ENCODE assay signal across 12 cellular contexts in the genomic region with DNA sequence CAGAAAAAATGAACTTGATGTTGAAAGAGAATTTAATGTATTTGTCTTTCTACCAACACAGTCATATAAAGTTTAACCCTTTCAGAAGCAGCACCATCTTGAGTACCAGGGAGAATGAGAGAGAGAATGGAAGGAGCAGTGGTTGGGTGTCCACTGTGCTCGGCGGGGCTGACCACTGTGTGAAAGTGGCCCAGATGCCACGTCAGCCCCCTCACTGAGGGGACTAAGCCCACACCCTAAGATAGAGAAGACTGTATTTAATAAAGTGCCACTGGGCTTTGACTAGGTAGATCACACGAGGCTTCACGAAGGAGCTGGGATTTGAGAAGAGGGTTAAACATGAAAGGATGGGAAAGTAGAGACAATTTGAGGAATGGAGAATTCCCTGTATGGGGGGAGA. TPM values are rescaled to one million over a fixed set of nuclear protein-coding genes. Genes with fewer than 3 reads are reported as not detected.
DNase-seq lines count a peak whose midpoint lies in the region; TF ChIP-seq lines count a peak whose summit lies in the region.
"Had no signal": no experiment of that assay in that cellular context is flagged by ENCODE, and none has a peak within 500 bp of the region (broad histone marks: within the 10 kb centered on the region; RNA-seq: fewer than 3 reads in every experiment).

No MANE protein-coding gene starts in this region.

- no peaks in the 10 kb centered on the region for H3K79me1 ChIP-seq in mesenchymal stem cell (replicated peaks; ENCODE audit: low read length, poor library complexity, severe bottlenecking)

- H3K4me2 ChIP-seq in Loucy (ENCODE audit: low read depth, low read length, poor library complexity, severe bottlenecking) (no peak overlapping the region), mesenchymal stem cell (ENCODE audit: low read length, poor library complexity, severe bottlenecking) (no peak overlapping the region)

- H4K91ac ChIP-seq in mesenchymal stem cell (ENCODE audit: low read length) = no peak overlapping the region

- H3K27me3 ChIP-seq in Loucy (ENCODE audit: insufficient read depth, low read length, poor library complexity, severe bottlenecking) (no peaks in the 10 kb centered on the region), mesenchymal stem cell (ENCODE audit: control insufficient read depth in 1 of 2, insufficient read depth in 1 of 2, low read length in 2 of 2) (no peaks in the 10 kb centered on the region), spleen (replicated peaks in 1 of 7) (no peaks in the 10 kb centered on the region)
- H3K27me3 ChIP-seq: ovary had no signal

- H3K4me3 ChIP-seq in Loucy (ENCODE audit: low read length, poor library complexity, severe bottlenecking) (no peak overlapping the region), mesenchymal stem cell (ENCODE audit: insufficient read depth in 1 of 2, low read depth in 1 of 2, low read length in 2 of 2) (peak overlapping the region in 1 of 2 experiments; percentile 17), spleen (no peak overlapping the region)
- H3K4me3 ChIP-seq: ovary had no signal

- H4K8ac ChIP-seq in mesenchymal stem cell (ENCODE audit: low read length) = peak overlapping the region; percentile 83

- H3K27ac ChIP-seq in mesenchymal stem cell (ENCODE audit: low read length, poor library complexity, severe bottlenecking) (peak overlapping the region; percentile 51), spleen (peak overlapping the region; percentile 16 to 81 (median 78))
- H3K27ac ChIP-seq: ovary had no signal

- no peaks in the 10 kb centered on the region for H3K9me2 ChIP-seq in Loucy (replicated peaks; ENCODE audit: low read depth, low read length)

- H3K14ac ChIP-seq in mesenchymal stem cell (ENCODE audit: low read length in 2 of 2) = no peak overlapping the region

- peak overlapping the region in 1 of 2 experiments; percentile 64 for H3K18ac ChIP-seq in mesenchymal stem cell (ENCODE audit: low read depth in 1 of 2, low read length in 2 of 2)

- H3K4me1 ChIP-seq in Loucy (ENCODE audit: insufficient read depth, low read length, poor library complexity, severe bottlenecking) (peaks cover 37% of the 10 kb centered on the region), mesenchymal stem cell (ENCODE audit: control insufficient read depth, insufficient read depth, low read depth, low read length) (peaks cover 19% of the 10 kb centered on the region), spleen (peaks cover 30 to 79% (median 62%) of the 10 kb centered on the region in 6 donors)

- peaks cover 2% of the 10 kb centered on the region; the same call in 1 of the 2 replicates for H3F3A ChIP-seq in Loucy (ENCODE audit: low read depth)

- intact Hi-C loops in spleen (cut with DNase I; ENCODE audit: low total_unique reads) = loop anchor here (10.0 kb wide), 2 partner anchors 116 to 326 kb away; no protein-coding TSS in a partner anchor

- H3K9me3 ChIP-seq in Loucy (ENCODE audit: insufficient read depth, low read depth, low read length) (no peaks in the 10 kb centered on the region), mesenchymal stem cell (ENCODE audit: control insufficient read depth, low read length) (no peaks in the 10 kb centered on the region), spleen (no peaks in the 10 kb centered on the region)
- H3K9me3 ChIP-seq: ovary had no signal

- peaks cover 57% of the 10 kb centered on the region for H3K4me1 Mint-ChIP-seq in brain

- peak overlapping the region in 1 of 2 experiments; percentile 40 for H2BK12ac ChIP-seq in mesenchymal stem cell (ENCODE audit: low read length in 2 of 2)

- no peak overlapping the region for H2BK15ac ChIP-seq in mesenchymal stem cell (ENCODE audit: low read depth, poor library complexity, severe bottlenecking)

- no peaks in the 10 kb centered on the region for H3K36me3 ChIP-seq in Loucy (ENCODE audit: insufficient read depth, low read length)
- H3K36me3 ChIP-seq in mesenchymal stem cell (ENCODE audit: control insufficient read depth in 1 of 2, insufficient read depth in 2 of 2, low read depth in 1 of 2, low read length in 2 of 2) = no peaks in the 10 kb centered on the region
- no peaks in the 10 kb centered on the region for H3K36me3 ChIP-seq in spleen
- H3K36me3 ChIP-seq: ovary had no signal

- WGBS in mesenchymal stem cell = 89% methylated on average over 5 of the region's 5 CpGs
- 88 to 94% (median 91%) methylated on average over 5 of the region's 5 CpGs for WGBS in spleen, 5 donors

- no peak overlapping the region for H2BK120ac ChIP-seq in mesenchymal stem cell (ENCODE audit: low read depth, low read length)

- peak overlapping the region in 3 of 5 experiments; percentile 6 to 96 (median 30) for H3K27ac Mint-ChIP-seq in brain
- H3K27ac Mint-ChIP-seq: activated naive CD8-positive, alpha-beta T cell treated with anti-CD3 and anti-CD28 coated beads for 36 hours; CD8-positive, alpha-beta T cell had no signal

- no peaks in the 10 kb centered on the region for H3K36me3 Mint-ChIP-seq in brain
- H3K36me3 Mint-ChIP-seq: activated naive CD8-positive, alpha-beta T cell treated with anti-CD3 and anti-CD28 coated beads for 36 hours; CD8-positive, alpha-beta T cell had no signal

- peak overlapping the region in 1 of 2 experiments; percentile 92 for H3K4ac ChIP-seq in mesenchymal stem cell (ENCODE audit: low read depth in 1 of 2, low read length in 2 of 2)

- H3K9ac ChIP-seq in Loucy (ENCODE audit: low read depth, low read length, poor library complexity, severe bottlenecking) (no peak overlapping the region), mesenchymal stem cell (ENCODE audit: low read length) (peak overlapping the region; percentile 87)

- H2AK5ac ChIP-seq in mesenchymal stem cell (ENCODE audit: low read length, severe bottlenecking) = no peak overlapping the region

- H3K27me3 Mint-ChIP-seq in brain = peaks cover 17% of the 10 kb centered on the region

- H2AFZ ChIP-seq in Loucy (ENCODE audit: low read length) (peak overlapping the region; percentile 36; the same call in 1 of the 2 replicates), mesenchymal stem cell (ENCODE audit: low read depth, low read length) (no peak overlapping the region)

- TF ChIP-seq CTCF in Loucy (conservative IDR thresholded peaks at IDR 0.05; ENCODE audit: low read length) = no peak
- no peak for TF ChIP-seq CTCF in brain (conservative IDR thresholded peaks at IDR 0.05)
- no peak for TF ChIP-seq CTCF in spleen (IDR thresholded peaks at IDR 0.05 in 8 of 11, conservative IDR thresholded peaks at IDR 0.05 in 3 of 11)

- no peak for TF ChIP-seq POLR2A in spleen (IDR thresholded peaks at IDR 0.05)

- H3K23ac ChIP-seq in mesenchymal stem cell (ENCODE audit: low read length in 2 of 2) = no peak overlapping the region

- no peaks in the 10 kb centered on the region for H3K79me2 ChIP-seq in Loucy (ENCODE audit: insufficient read depth, low read length)

- peaks cover 0 to 3% (median 0%) of the 10 kb centered on the region in 5 experiments for H3K9me3 Mint-ChIP-seq in brain
- H3K9me3 Mint-ChIP-seq: activated naive CD8-positive, alpha-beta T cell treated with anti-CD3 and anti-CD28 coated beads for 36 hours; CD8-positive, alpha-beta T cell had no signal

- DNase-seq in mesenchymal stem cell (peak; percentile 8), spleen (no peak), inferior parietal cortex (ENCODE audit: extremely low spot score) (no peak), NCI-H187 treated with DMSO at 0.1 percent for 48 hours (lab: John Stamatoyannopoulos, UW) (no peak), GDM1 (lab: John Stamatoyannopoulos, UW) (no peak), hepatic stellate cell (ENCODE audit: low spot score) (no peak)
- DNase-seq: activated naive CD8-positive, alpha-beta T cell treated with anti-CD3 and anti-CD28 coated beads for 36 hours; NCI-H1417 treated with DMSO at 0.1 percent for 48 hours; ovary had no signal

- no peak overlapping the region for H2BK5ac ChIP-seq in mesenchymal stem cell (ENCODE audit: low read depth, low read length, poor library complexity, severe bottlenecking)

- H3K4me3 Mint-ChIP-seq in brain = no peak overlapping the region
- H3K4me3 Mint-ChIP-seq: activated naive CD8-positive, alpha-beta T cell treated with anti-CD3 and anti-CD28 coated beads for 36 hours; CD8-positive, alpha-beta T cell had no signal

- no peaks in the 10 kb centered on the region for H4K20me1 ChIP-seq in Loucy (ENCODE audit: insufficient read depth, low read length, poor library complexity, severe bottlenecking)

RNA-seq across cellular contexts. Expression of a gene that starts 31.2 kb away (rescaled TPM):
- polyA plus RNA-seq in brain (ENCODE audit: insufficient read depth, low read depth, low replicate concordance) (1.8 TPM), spleen (10 to 100 TPM; 11.3 to 23.3 (median 12.3) TPM)
- 7.8 TPM for polyA plus RNA-seq in mesenchymal stem cell (2013, experiment 1 of 2)
- 8.1 TPM for polyA plus RNA-seq in mesenchymal stem cell (2013, experiment 2 of 2)
- 10 to 100 TPM; 10.8 to 34.0 (median 14.1) TPM for total RNA-seq in spleen
- total RNA-seq: CD8-positive, alpha-beta T cell had no signal

RNA-seq across cellular contexts. Expression of a gene that starts 59.9 kb away (rescaled TPM):
- polyA plus RNA-seq in brain (ENCODE audit: insufficient read depth, low read depth, low replicate concordance) (12.3 TPM), spleen (10 to 100 TPM in 1 of 3 donors, 1 to 10 TPM in 2; 2.4 to 10.7 (median 4.5) TPM)
- 11.5 TPM for polyA plus RNA-seq in mesenchymal stem cell (2013, experiment 1 of 2)
- 9.7 TPM for polyA plus RNA-seq in mesenchymal stem cell (2013, experiment 2 of 2)
- 10 to 100 TPM in 3 of 7 donors, 1 to 10 TPM in 4; 1.4 to 31.8 (median 8.3) TPM for total RNA-seq in spleen
